Comparison of ENCODE assay signal across 27 cellular contexts in the genomic region with DNA sequence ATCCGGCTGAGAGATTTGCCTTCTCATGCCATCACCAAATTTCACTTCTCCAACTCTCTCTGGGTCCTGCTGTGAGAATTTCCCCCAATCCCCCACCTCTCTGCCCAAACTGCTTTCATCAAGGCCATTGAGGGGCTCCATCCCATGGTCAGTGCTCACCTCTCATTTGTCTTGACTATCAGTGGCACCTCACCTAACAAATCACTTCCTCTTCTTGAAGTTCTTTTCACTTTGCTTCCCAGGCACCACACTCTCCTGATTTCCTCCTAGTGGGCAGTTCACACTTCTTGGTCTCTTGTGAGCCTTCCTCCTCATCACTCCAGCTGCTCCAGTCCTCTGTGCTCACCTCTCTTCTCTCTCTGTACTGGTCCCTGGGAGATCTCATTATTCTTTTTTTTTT.
"Had no signal": no experiment of that assay in that cellular context is flagged by ENCODE, and none has a peak within 500 bp of the region (broad histone marks: within the 10 kb centered on the region; RNA-seq: fewer than 3 reads in every experiment).

No MANE protein-coding gene starts in this region.

- H3K27ac Mint-ChIP-seq: naive thymus-derived CD8-positive, alpha-beta T cell; natural killer cell treated with Interleukin-12 subunit alpha and Interleukin-12 subunit beta and Interleukin-15 and Interleukin-18, amount 100 ng/mL, for 72 hours; nephron progenitor cell; stimulated activated effector memory CD8-positive, alpha-beta T cell treated with anti-CD3 and anti-CD28 coated beads, Interleukin-12 subunit alpha, Interleukin-12 subunit beta, amount 100 ng/mL, for 72 hours; stimulated activated naive B cell treated with anti-CD40 and anti-IgM and Interleukin-4, amounts not matched to agents 10 μg/mL and 1 μg/mL and 100 μg/mL, for 72 hours; stimulated activated naive CD8-positive, alpha-beta T cell treated with anti-CD3 and anti-CD28 coated beads, Interleukin-15, Interleukin-2, amounts not matched to agents 100 ng/mL and 50 ng/mL, for 24 hours had no signal

- H3K4me1 Mint-ChIP-seq: naive thymus-derived CD8-positive, alpha-beta T cell; stimulated activated effector memory CD8-positive, alpha-beta T cell treated with anti-CD3 and anti-CD28 coated beads, Interleukin-12 subunit alpha, Interleukin-12 subunit beta, amount 100 ng/mL, for 72 hours had no signal

- H3K4me1 ChIP-seq: pancreas, psoas muscle, right lobe of liver, sigmoid colon, stomach, thyroid gland, tibial nerve had no signal

- H3K4me3 ChIP-seq: pancreas, psoas muscle, right lobe of liver, sigmoid colon, stomach, thoracic aorta, thyroid gland, tibial nerve, upper lobe of left lung had no signal

- H3K27ac ChIP-seq: neutrophil, pancreas, psoas muscle, right lobe of liver, sigmoid colon, stomach, thoracic aorta, thyroid gland, tibial nerve, upper lobe of left lung had no signal

- ATAC-seq: naive thymus-derived CD8-positive, alpha-beta T cell; natural killer cell treated with Interleukin-12 subunit alpha and Interleukin-12 subunit beta and Interleukin-15 and Interleukin-18, amount 100 ng/mL, for 72 hours; pancreas; psoas muscle; right cardiac atrium; stimulated activated effector memory CD8-positive, alpha-beta T cell treated with anti-CD3 and anti-CD28 coated beads, Interleukin-12 subunit alpha, Interleukin-12 subunit beta, amount 100 ng/mL, for 72 hours; stimulated activated naive B cell treated with anti-CD40 and anti-IgM and Interleukin-4, amounts not matched to agents 10 μg/mL and 1 μg/mL and 100 μg/mL, for 72 hours had no signal

- H3K27me3 ChIP-seq: neutrophil, pancreas, right lobe of liver, sigmoid colon, stomach, thyroid gland, tibial nerve, upper lobe of left lung had no signal

- H3K9me3 ChIP-seq: neutrophil, pancreas, psoas muscle, right lobe of liver, sigmoid colon, thyroid gland, upper lobe of left lung had no signal

- FAIRE-seq: pancreas, small intestine, urothelium cell line had no signal

- H3K36me3 ChIP-seq: neutrophil, pancreas, right lobe of liver, sigmoid colon, stomach, thoracic aorta, thyroid gland, tibial nerve, upper lobe of left lung had no signal

- DNase-seq: naive thymus-derived CD8-positive, alpha-beta T cell; nephron progenitor cell; nucleus accumbens; pancreas; psoas muscle; right cardiac atrium; right lobe of liver; sigmoid colon; small intestine; stimulated activated CD4-positive, alpha-beta T cell treated with anti-CD3 and anti-CD28 coated beads, Interleukin-15, amount 100 ng/mL, for 24 hours; stimulated activated CD4-positive, alpha-beta T cell treated with anti-CD3 and anti-CD28 coated beads, Interleukin-2, amount 100 ng/mL, for 24 hours; stimulated activated CD4-positive, alpha-beta T cell treated with anti-CD3 and anti-CD28 coated beads, Interleukin-2, amount 100 ng/mL, for 48 hours; stimulated activated CD4-positive, alpha-beta T cell treated with anti-CD3 and anti-CD28 coated beads, Interleukin-4, amount 100 ng/mL, for 24 hours; stimulated activated naive B cell treated with anti-CD40 and anti-IgM and Interleukin-4, amounts not matched to agents 10 μg/mL and 1 μg/mL and 100 μg/mL, for 72 hours; stimulated activated naive CD4-positive, alpha-beta T cell treated with Interleukin-2 at 50 U/mL for 16 hours; stomach; thyroid gland; trophoblast cell; upper lobe of left lung had no signal

- H3K9me3 Mint-ChIP-seq: natural killer cell treated with Interleukin-12 subunit alpha and Interleukin-12 subunit beta and Interleukin-15 and Interleukin-18, amount 100 ng/mL, for 72 hours; stimulated activated effector memory CD8-positive, alpha-beta T cell treated with anti-CD3 and anti-CD28 coated beads, Interleukin-12 subunit alpha, Interleukin-12 subunit beta, amount 100 ng/mL, for 72 hours had no signal

- H3K4me3 Mint-ChIP-seq: naive thymus-derived CD8-positive, alpha-beta T cell; natural killer cell treated with Interleukin-12 subunit alpha and Interleukin-12 subunit beta and Interleukin-15 and Interleukin-18, amount 100 ng/mL, for 72 hours; nephron progenitor cell; neural crest cell; stimulated activated effector memory CD8-positive, alpha-beta T cell treated with anti-CD3 and anti-CD28 coated beads, Interleukin-12 subunit alpha, Interleukin-12 subunit beta, amount 100 ng/mL, for 72 hours; stimulated activated naive B cell treated with anti-CD40 and anti-IgM and Interleukin-4, amounts not matched to agents 10 μg/mL and 1 μg/mL and 100 μg/mL, for 72 hours; stimulated activated naive CD8-positive, alpha-beta T cell treated with anti-CD3 and anti-CD28 coated beads, Interleukin-15, Interleukin-2, amounts not matched to agents 100 ng/mL and 50 ng/mL, for 24 hours had no signal

- H3K36me3 Mint-ChIP-seq: stimulated activated effector memory CD8-positive, alpha-beta T cell treated with anti-CD3 and anti-CD28 coated beads, Interleukin-12 subunit alpha, Interleukin-12 subunit beta, amount 100 ng/mL, for 72 hours had no signal
